11 cellular contexts compared by ENCODE assay signal in genomic region chr20:1184260-1184637, GRCh38. TPM values are rescaled to one million over a fixed set of nuclear protein-coding genes. Genes with fewer than 3 reads are reported as not detected.
DNase-seq lines count a peak whose midpoint lies in the region; ATAC-seq and TF ChIP-seq lines count a peak whose summit lies in the region.
"Had no signal": no experiment of that assay in that cellular context is flagged by ENCODE, and none has a peak within 500 bp of the region (broad histone marks: within the 10 kb centered on the region; RNA-seq: fewer than 3 reads in every experiment).

No MANE protein-coding gene starts in this region.

- ATAC-seq in Right ventricle myocardium inferior: no peak
- no peak for ATAC-seq in left lung

- H3K27ac ChIP-seq in cardiac muscle cell (no peak overlapping the region), left lung (no peak overlapping the region), stomach (no peak overlapping the region)

- H3K36me3 Mint-ChIP-seq in activated naive CD8-positive, alpha-beta T cell: no peaks in the 10 kb centered on the region

- peaks cover 17% of the 10 kb centered on the region for H3K27me3 ChIP-seq in cardiac muscle cell
- H3K27me3 ChIP-seq in left lung: peaks cover 10 to 46% of the 10 kb centered on the region in 2 donors
- peaks cover 6 to 46% (median 25%) of the 10 kb centered on the region in 3 donors for H3K27me3 ChIP-seq in stomach

- H3K27me3 Mint-ChIP-seq in activated naive CD8-positive, alpha-beta T cell: peaks cover 12% of the 10 kb centered on the region

- intact Hi-C loops in Right ventricle myocardium inferior (cut with DNase I): no loop called here
- intact Hi-C loops in left lung (cut with DNase I): no loop called here
- intact Hi-C loops in stomach (cut with DNase I; ENCODE audit: low total_unique reads): no loop called here
- intact Hi-C loops in posterior vena cava (cut with DNase I): no loop called here

- peaks cover 8% of the 10 kb centered on the region for H3K4me1 ChIP-seq in cardiac muscle cell (ENCODE audit: low read depth)
- peaks cover 5 to 13% of the 10 kb centered on the region in 2 donors for H3K4me1 ChIP-seq in left lung
- H3K4me1 ChIP-seq in stomach: peaks cover 12 to 28% (median 21%) of the 10 kb centered on the region in 4 donors
- H3K4me1 ChIP-seq: BE2C had no signal

- 23 to 32% (median 25%) methylated on average over 12 to 13 of the region's 13 CpGs for WGBS in stomach, 5 donors

- TF ChIP-seq EP300 in stomach (IDR thresholded peaks at IDR 0.05): no peak

- H3K27ac Mint-ChIP-seq in activated naive CD8-positive, alpha-beta T cell: peak overlapping the region; percentile 11

- DNase-seq in cardiac muscle cell (ENCODE audit: low read depth in 1 of 2, low spot score in 1 of 2): no peak
- DNase-seq in Right ventricle myocardium inferior (ENCODE audit: missing footprints): no peak
- no peak for DNase-seq in left lung
- DNase-seq in stomach: no peak
- no peak for DNase-seq in posterior vena cava (ENCODE audit: low spot score)
- DNase-seq in SKM-1 (lab: John Stamatoyannopoulos, UW; ENCODE audit: unreplicated experiment): no peak
- no peak for DNase-seq in glomerular visceral epithelial cell (ENCODE audit: extremely low spot score)
- DNase-seq: BE2C, NCI-H1436 had no signal

- H3K9me3 ChIP-seq in cardiac muscle cell (ENCODE audit: low read depth) (no peaks in the 10 kb centered on the region), left lung (no peaks in the 10 kb centered on the region), stomach (no peaks in the 10 kb centered on the region)
- H3K9me3 ChIP-seq: BE2C had no signal

- TF ChIP-seq CTCF in cardiac muscle cell (IDR thresholded peaks at IDR 0.05; ENCODE audit: low read depth, low read length) (no peak), left lung (IDR thresholded peaks at IDR 0.05) (no peak), stomach (IDR thresholded peaks at IDR 0.05) (no peak)

- H3K9me3 Mint-ChIP-seq in activated naive CD8-positive, alpha-beta T cell (ENCODE audit: low read depth): no peaks in the 10 kb centered on the region

- no peak for TF ChIP-seq POLR2A in stomach (IDR thresholded peaks at IDR 0.05)

- H3K4me1 Mint-ChIP-seq in activated naive CD8-positive, alpha-beta T cell (ENCODE audit: low read depth): peaks cover 7% of the 10 kb centered on the region

- H3K4me3 ChIP-seq in cardiac muscle cell (peak overlapping the region; percentile 79), left lung (peak overlapping the region; percentile 35 to 41), stomach (peak overlapping the region in 3 of 4 donors; percentile 47 to 73 (median 62))

- H3K4me3 Mint-ChIP-seq in activated naive CD8-positive, alpha-beta T cell: peak overlapping the region; percentile 80

- H3K36me3 ChIP-seq in cardiac muscle cell: no peaks in the 10 kb centered on the region
- H3K36me3 ChIP-seq in left lung: peaks cover 0 to 7% of the 10 kb centered on the region in 2 donors
- H3K36me3 ChIP-seq in stomach: peaks cover 0 to 13% (median 3%) of the 10 kb centered on the region in 4 donors
- H3K36me3 ChIP-seq: BE2C had no signal

RNA-seq across cellular contexts. Expression of gene TMEM74B, which starts 0.5 kb away (rescaled TPM):
- total RNA-seq in cardiac muscle cell (27.7 and 40.3 TPM in 2 replicates), Right ventricle myocardium inferior (2.9 TPM), left lung (1 to 10 TPM; 4.0 to 5.0 TPM), stomach (10 to 100 TPM in 1 of 5 donors, under 1 TPM in 2, not detected in 2; 0.45 to 72.9 (median 0.73) TPM), posterior vena cava (under 1 TPM; 0.71 to 0.74 TPM)
- polyA plus RNA-seq in cardiac muscle cell (10.9 and 12.3 TPM in 2 replicates), stomach (1 to 10 TPM; 1.9 to 3.2 (median 2.6) TPM)

RNA-seq across cellular contexts. Expression of gene C20orf202, which starts 19.0 kb away (rescaled TPM):
- total RNA-seq in cardiac muscle cell: 0.14 and 0.83 TPM in 2 replicates
- 0.19 and 0.27 TPM in 2 replicates for polyA plus RNA-seq in cardiac muscle cell
- 0.14 TPM for total RNA-seq in Right ventricle myocardium inferior
- total RNA-seq in left lung: under 1 TPM in 1 of 2 donors, not detected in 1; 0.76 TPM
- total RNA-seq in stomach: not detected
- polyA plus RNA-seq in stomach: under 1 TPM in 1 of 3 donors, not detected in 2; 0.05 TPM
- under 1 TPM in 1 of 2 donors, not detected in 1; 0.29 TPM for total RNA-seq in posterior vena cava
- total RNA-seq: T-helper 2 cell treated with Interferon-gamma antibody and Interleukin-4, amounts not matched to agents 100 ng/mL and 5 ng/mL, for 36 hours had no signal

RNA-seq across cellular contexts. Expression of gene RAD21L1, which starts 41.6 kb away (rescaled TPM):
- total RNA-seq in cardiac muscle cell (0.28 and 0.33 TPM in 2 replicates), Right ventricle myocardium inferior (not detected), left lung (not detected), stomach (not detected), posterior vena cava (not detected)
- polyA plus RNA-seq in cardiac muscle cell (0.16 and 1.2 TPM in 2 replicates), stomach (not detected)
- total RNA-seq: T-helper 2 cell treated with Interferon-gamma antibody and Interleukin-4, amounts not matched to agents 100 ng/mL and 5 ng/mL, for 36 hours had no signal
